In genomic region chr6:65350525-65350924, GRCh38 we compare ENCODE assay signal across 22 cellular contexts.
"Had no signal": no experiment of that assay in that cellular context is flagged by ENCODE, and none has a peak within 500 bp of the region (broad histone marks: within the 10 kb centered on the region; RNA-seq: fewer than 3 reads in every experiment).

No MANE protein-coding gene starts in this region.

- H3K27me3 ChIP-seq: colonic mucosa, esophagus squamous epithelium, gastrocnemius medialis, heart right ventricle, left lung had no signal

- H3K36me3 ChIP-seq: colonic mucosa, esophagus squamous epithelium, gastrocnemius medialis, heart right ventricle, left lung, lower lobe of right lung had no signal

- H3K4me1 ChIP-seq: colonic mucosa, esophagus squamous epithelium, gastrocnemius medialis, heart right ventricle, left lung, lower lobe of right lung had no signal

- H3K9me3 ChIP-seq: colonic mucosa, esophagus squamous epithelium, gastrocnemius medialis, lower lobe of right lung, mucosa of descending colon had no signal

- ATAC-seq: effector memory CD8-positive, alpha-beta T cell; esophagus mucosa; gastrocnemius medialis; heart right ventricle; left cardiac atrium; left lung; left ventricle myocardium superior; lower lobe of right lung; mucosa of descending colon had no signal

- H3K4me3 ChIP-seq: colonic mucosa, esophagus squamous epithelium, gastrocnemius medialis, heart right ventricle, left lung, lower lobe of right lung, mucosa of descending colon had no signal

- DNase-seq: colonic mucosa; cortex of kidney; effector CD8-positive, alpha-beta T cell; effector memory CD8-positive, alpha-beta T cell; endodermal cell; erythroblast; esophagus squamous epithelium; foreskin fibroblast; foreskin melanocyte; gastrocnemius medialis; glutamatergic neuron; head of caudate nucleus; heart right ventricle; hippocampal formation; left cardiac atrium; left lung; left ventricle myocardium superior; lower lobe of right lung; mesenchymal stem cell; mucosa of descending colon had no signal

- H3K27ac ChIP-seq: colonic mucosa, epithelial cell of prostate, esophagus squamous epithelium, gastrocnemius medialis, heart right ventricle, left lung, lower lobe of right lung had no signal
